In genomic region chr6:129307845-129308244, GRCh38 we compare ENCODE assay signal across 8 cellular contexts.
"Had no signal": no experiment of that assay in that cellular context is flagged by ENCODE, and none has a peak within 500 bp of the region (broad histone marks: within the 10 kb centered on the region; RNA-seq: fewer than 3 reads in every experiment).

No MANE protein-coding gene starts in this region.

- DNase-seq: H9, HCEC 1CT, KBM-7 had no signal

- H3K27ac ChIP-seq: KMS-11 had no signal

- H3K4me2 ChIP-seq: GM23338, KMS-11 had no signal

- H3K9ac ChIP-seq: KMS-11 had no signal

- H2AFZ ChIP-seq: GM23338 had no signal

- FAIRE-seq: H1, H54, HTR-8/SVneo had no signal

- ATAC-seq: GM23338 had no signal

- H3K4me3 ChIP-seq: GM23338 had no signal
